In the genomic region with DNA sequence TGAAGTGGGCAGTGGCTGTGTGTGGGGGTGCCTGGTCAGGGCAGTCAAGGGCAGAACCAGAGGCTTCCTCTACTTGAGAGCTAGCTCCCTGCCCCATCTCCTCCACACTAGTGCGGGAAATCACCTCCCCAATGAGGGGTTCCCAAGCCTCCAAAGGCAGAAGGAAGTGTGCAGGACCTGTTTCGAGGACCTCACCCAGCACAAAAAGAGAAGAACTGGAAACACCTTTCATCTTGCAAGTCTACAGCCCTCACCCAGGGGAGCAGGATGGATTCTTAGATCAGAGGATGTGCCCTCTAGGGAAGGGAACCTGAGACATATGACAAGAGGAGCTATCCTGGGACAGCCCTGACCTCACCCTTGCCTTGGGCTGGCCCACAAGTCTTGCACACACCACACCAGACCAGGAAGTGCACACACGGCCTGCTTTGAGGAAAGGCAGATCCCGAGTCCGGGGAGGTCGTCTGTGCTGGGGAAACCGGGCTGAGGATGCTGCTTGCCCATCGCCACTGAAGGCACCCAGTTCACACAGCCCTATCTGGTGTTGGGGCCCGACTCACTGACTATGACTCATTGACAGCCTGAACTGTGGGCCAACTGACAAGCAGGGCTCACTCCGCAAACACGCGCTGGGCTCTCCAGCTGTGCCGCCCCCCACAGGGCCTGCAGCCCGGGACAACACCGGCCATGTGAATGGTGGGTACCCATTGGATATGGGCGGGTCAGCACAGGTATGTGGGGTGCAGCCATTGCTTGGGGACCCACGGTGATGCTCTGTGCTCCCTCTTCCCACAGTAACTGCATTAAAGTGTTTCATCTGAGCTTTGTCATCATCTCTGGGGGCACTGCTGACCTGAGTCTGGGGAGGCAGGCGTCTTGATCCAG, we compare ENCODE assay signal across 8 cellular contexts. TPM values are rescaled to one million over a fixed set of nuclear protein-coding genes. Genes with fewer than 3 reads are reported as not detected.
DNase-seq lines count a peak whose midpoint lies in the region; ATAC-seq, FAIRE-seq and TF ChIP-seq lines count a peak whose summit lies in the region.

No MANE protein-coding gene starts in this region.

- TF ChIP-seq POLR2A in GM12891 (IDR thresholded peaks at IDR 0.05; ENCODE audit: low read depth, low read length): peak; percentile 57

- peaks cover 20% of the 10 kb centered on the region for H3K4me1 ChIP-seq in SJCRH30

- no peaks in the 10 kb centered on the region for H3K9me3 Mint-ChIP-seq in activated naive CD8-positive, alpha-beta T cell treated with anti-CD3 and anti-CD28 coated beads, Interleukin-2, amount 10 ng/mL, durations not matched to agents 7 days and 5 days

- ATAC-seq in activated naive CD8-positive, alpha-beta T cell treated with anti-CD3 and anti-CD28 coated beads, Interleukin-2, amount 10 ng/mL, durations not matched to agents 7 days and 5 days (ENCODE audit: low read depth): peak; percentile 43
- ATAC-seq in GM18867 (IDR thresholded peaks at IDR 0.05; ENCODE audit: unreplicated experiment) (no peak), HG02623 (IDR thresholded peaks at IDR 0.05; ENCODE audit: unreplicated experiment) (no peak)

- POLR2A ChIA-PET in activated naive CD8-positive, alpha-beta T cell treated with anti-CD3 and anti-CD28 coated beads, Interleukin-2, amount 10 ng/mL, durations not matched to agents 7 days and 5 days (lab: Charles Lee): interaction anchor here (0.9 to 1.5 kb wide), 4 partner anchors 9 to 113 kb away, joined by 3 to 16 read pairs (median 3); a partner anchor contains a TSS

- H3K27me3 Mint-ChIP-seq in activated naive CD8-positive, alpha-beta T cell treated with anti-CD3 and anti-CD28 coated beads, Interleukin-2, amount 10 ng/mL, durations not matched to agents 7 days and 5 days: no peaks in the 10 kb centered on the region

- H3K36me3 ChIP-seq in SJCRH30 (peaks cover 2% of the 10 kb centered on the region), neural cell (ENCODE audit: insufficient read depth, low read length) (no peaks in the 10 kb centered on the region)

- H3K27ac ChIP-seq in SJCRH30: no peak overlapping the region
- H3K27ac ChIP-seq in neural cell (ENCODE audit: low read length): no peak overlapping the region

- no peaks in the 10 kb centered on the region for H3F3A ChIP-seq in neural cell (ENCODE audit: insufficient read depth, low read length, poor library complexity, severe bottlenecking)

- H3K4me2 ChIP-seq in neural cell (ENCODE audit: low read length): peak overlapping the region; percentile 65

- peaks cover 11% of the 10 kb centered on the region for H3K79me2 ChIP-seq in neural cell (replicated peaks; ENCODE audit: insufficient read depth, low read length)

- TF ChIP-seq RAD21 in neural cell (conservative IDR thresholded peaks at IDR 0.05): no peak

- no peak for TF ChIP-seq CTCF in neural cell (IDR thresholded peaks at IDR 0.05; ENCODE audit: poor library complexity, severe bottlenecking)

- H3K9me2 ChIP-seq in neural cell (ENCODE audit: insufficient read depth, low read length): no peaks in the 10 kb centered on the region

- H3K9ac ChIP-seq in neural cell (ENCODE audit: low read length): peak overlapping the region; percentile 84

- H3K27me3 ChIP-seq in SJCRH30 (peaks cover 2% of the 10 kb centered on the region; the same call in 1 of the 2 replicates), neural cell (ENCODE audit: insufficient read depth, low read depth, low read length) (no peaks in the 10 kb centered on the region)

- DNase-seq in GM12891 (ENCODE audit: insufficient read length, low spot score) (no peak), SJCRH30 (peak; percentile 66 to 68), NCI-H1048 (lab: John Stamatoyannopoulos, UW) (no peak), NCI-H2029 (lab: John Stamatoyannopoulos, UW) (no peak)
- DNase-seq in activated naive CD8-positive, alpha-beta T cell treated with anti-CD3 and anti-CD28 coated beads, Interleukin-2, amount 10 ng/mL, durations not matched to agents 7 days and 5 days: peak; percentile 66

- FAIRE-seq in GM12891 (lab: Jason Lieb, UNC): no peak

- no peaks in the 10 kb centered on the region for H3K9me3 ChIP-seq in SJCRH30 (replicated peaks)
- no peaks in the 10 kb centered on the region for H3K9me3 ChIP-seq in neural cell (ENCODE audit: low read length)

- H3K4me3 ChIP-seq in SJCRH30: no peak overlapping the region
- peak overlapping the region; percentile 96 for H3K4me3 ChIP-seq in neural cell (ENCODE audit: low read length)

- H3K4me3 Mint-ChIP-seq in activated naive CD8-positive, alpha-beta T cell treated with anti-CD3 and anti-CD28 coated beads, Interleukin-2, amount 10 ng/mL, durations not matched to agents 7 days and 5 days: peak overlapping the region; percentile 75

- peaks cover 51% of the 10 kb centered on the region for H3K4me1 Mint-ChIP-seq in activated naive CD8-positive, alpha-beta T cell treated with anti-CD3 and anti-CD28 coated beads, Interleukin-2, amount 10 ng/mL, durations not matched to agents 7 days and 5 days

- peaks cover 20% of the 10 kb centered on the region for H3K36me3 Mint-ChIP-seq in activated naive CD8-positive, alpha-beta T cell treated with anti-CD3 and anti-CD28 coated beads, Interleukin-2, amount 10 ng/mL, durations not matched to agents 7 days and 5 days

- peak overlapping the region; percentile 90 for H3K27ac Mint-ChIP-seq in activated naive CD8-positive, alpha-beta T cell treated with anti-CD3 and anti-CD28 coated beads, Interleukin-2, amount 10 ng/mL, durations not matched to agents 7 days and 5 days

- no peaks in the 10 kb centered on the region for H4K20me1 ChIP-seq in neural cell (ENCODE audit: insufficient read depth)

- no peak overlapping the region for H2AFZ ChIP-seq in neural cell (ENCODE audit: low read depth, low read length)

- no peak for TF ChIP-seq EP300 in neural cell (conservative IDR thresholded peaks at IDR 0.05; ENCODE audit: poor library complexity, severe bottlenecking)

TF ChIP-seq in GM12891, 5 proteins besides CTCF, POLR2A, EP300 and RAD21:
- TF ChIP-seq POU2F2 (IDR thresholded peaks at IDR 0.05; ENCODE audit: low read depth, low read length): 0 out of 2 replicates have a peak, but pooled peaks have one; percentile 39
- TF ChIP-seq POLR2AphosphoS5 (IDR thresholded peaks at IDR 0.05; ENCODE audit: low read depth, low read length): peak; percentile 81
- no peak for TF ChIP-seq PAX5 (IDR thresholded peaks at IDR 0.05; ENCODE audit: insufficient read depth, low read length, severe bottlenecking)
- no peak for TF ChIP-seq SPI1 (IDR thresholded peaks at IDR 0.05; ENCODE audit: low read depth, low read length)
- TF ChIP-seq TAF1 (IDR thresholded peaks at IDR 0.05; ENCODE audit: low read depth, low read length): no peak

TF ChIP-seq in neural cell, 6 proteins besides CTCF, POLR2A, EP300 and RAD21 (continues in another document):
- TF ChIP-seq SMC3 (conservative IDR thresholded peaks at IDR 0.05; ENCODE audit: poor library complexity): no peak

RNA-seq across cellular contexts. Expression of a gene that starts 1.8 kb away (rescaled TPM):
- 116 TPM for polyA plus RNA-seq in GM12891 (2012; ENCODE audit: low read depth, missing spikeins)
- 0.08 TPM in 1 of 2 replicates, not detected in the other for total RNA-seq in SJCRH30 (2014; rRNA removed; shearing (Covaris generic))
- 10 to 100 TPM; 16.2 to 18.8 TPM for total RNA-seq in activated naive CD8-positive, alpha-beta T cell treated with anti-CD3 and anti-CD28 coated beads, Interleukin-2, amount 10 ng/mL, durations not matched to agents 7 days and 5 days
- 23.3 and 28.7 TPM in 2 replicates for polyA plus RNA-seq in neural cell
- 10.7 and 15.9 TPM in 2 replicates for polyA minus RNA-seq in neural cell

RNA-seq across cellular contexts. Expression of a gene that starts 3.3 kb away (rescaled TPM):
- 142 TPM for polyA plus RNA-seq in GM12891 (2012; ENCODE audit: low read depth, missing spikeins)
- total RNA-seq in SJCRH30 (2014; rRNA removed; shearing (Covaris generic)): 70.1 and 71.9 TPM in 2 replicates
- 10 to 100 TPM; 76.7 to 78.4 TPM for total RNA-seq in activated naive CD8-positive, alpha-beta T cell treated with anti-CD3 and anti-CD28 coated beads, Interleukin-2, amount 10 ng/mL, durations not matched to agents 7 days and 5 days
- 91.9 and 94.4 TPM in 2 replicates for polyA plus RNA-seq in neural cell
- 131 and 133 TPM in 2 replicates for polyA minus RNA-seq in neural cell

RNA-seq across cellular contexts. Expression of a gene that starts 7.9 kb away (rescaled TPM):
- 12.5 TPM for polyA plus RNA-seq in GM12891 (2012; ENCODE audit: low read depth, missing spikeins)
- total RNA-seq in SJCRH30 (2014; rRNA removed; shearing (Covaris generic)): 19.1 and 19.6 TPM in 2 replicates
- total RNA-seq in activated naive CD8-positive, alpha-beta T cell treated with anti-CD3 and anti-CD28 coated beads, Interleukin-2, amount 10 ng/mL, durations not matched to agents 7 days and 5 days: 10 to 100 TPM; 15.4 TPM
- polyA plus RNA-seq in neural cell: 21.6 and 25.7 TPM in 2 replicates
- 25.4 and 29.0 TPM in 2 replicates for polyA minus RNA-seq in neural cell

RNA-seq across cellular contexts. Expression of a gene that starts 21.4 kb away (rescaled TPM):
- polyA plus RNA-seq in GM12891 (2012; ENCODE audit: low read depth, missing spikeins): 21.2 TPM
- 27.1 and 35.0 TPM in 2 replicates for total RNA-seq in SJCRH30 (2014; rRNA removed; shearing (Covaris generic))
- total RNA-seq in activated naive CD8-positive, alpha-beta T cell treated with anti-CD3 and anti-CD28 coated beads, Interleukin-2, amount 10 ng/mL, durations not matched to agents 7 days and 5 days: 10 to 100 TPM; 45.0 to 48.4 TPM
- polyA plus RNA-seq in neural cell: 58.9 and 66.8 TPM in 2 replicates
- polyA minus RNA-seq in neural cell: 20.3 and 26.5 TPM in 2 replicates

RNA-seq across cellular contexts. Expression of a gene that starts 58.3 kb away (rescaled TPM):
- 51.3 TPM for polyA plus RNA-seq in GM12891 (2012; ENCODE audit: low read depth, missing spikeins)
- total RNA-seq in SJCRH30 (2014; rRNA removed; shearing (Covaris generic)): 2.0 and 3.0 TPM in 2 replicates
- total RNA-seq in activated naive CD8-positive, alpha-beta T cell treated with anti-CD3 and anti-CD28 coated beads, Interleukin-2, amount 10 ng/mL, durations not matched to agents 7 days and 5 days: 1 to 10 TPM; 9.7 to 9.8 TPM
- polyA plus RNA-seq in neural cell: 6.0 and 6.4 TPM in 2 replicates
- polyA minus RNA-seq in neural cell: 2.9 and 3.9 TPM in 2 replicates

Comparison
In these comparisons a context has a peak if more than half of its experiments do, and no peak if none do; other contexts are left out.
1. DNase-seq: peak in SJCRH30 (2 of 2) and activated naive CD8-positive, alpha-beta T cell treated with anti-CD3 and anti-CD28 coated beads, Interleukin-2, amount 10 ng/mL, durations not matched to agents 7 days and 5 days (single experiment); none in GM12891 (single experiment), NCI-H1048 (single experiment) and NCI-H2029 (single experiment).
2. RNA of a gene that starts 1.8 kb away (total RNA-seq): 16.2 to 18.8 TPM in activated naive CD8-positive, alpha-beta T cell treated with anti-CD3 and anti-CD28 coated beads, Interleukin-2, amount 10 ng/mL, durations not matched to agents 7 days and 5 days; 0.08 TPM in SJCRH30; every median in the first group is over 10 times any median in the second.